Comparison of ENCODE assay signal across 24 cellular contexts in the genomic region with DNA sequence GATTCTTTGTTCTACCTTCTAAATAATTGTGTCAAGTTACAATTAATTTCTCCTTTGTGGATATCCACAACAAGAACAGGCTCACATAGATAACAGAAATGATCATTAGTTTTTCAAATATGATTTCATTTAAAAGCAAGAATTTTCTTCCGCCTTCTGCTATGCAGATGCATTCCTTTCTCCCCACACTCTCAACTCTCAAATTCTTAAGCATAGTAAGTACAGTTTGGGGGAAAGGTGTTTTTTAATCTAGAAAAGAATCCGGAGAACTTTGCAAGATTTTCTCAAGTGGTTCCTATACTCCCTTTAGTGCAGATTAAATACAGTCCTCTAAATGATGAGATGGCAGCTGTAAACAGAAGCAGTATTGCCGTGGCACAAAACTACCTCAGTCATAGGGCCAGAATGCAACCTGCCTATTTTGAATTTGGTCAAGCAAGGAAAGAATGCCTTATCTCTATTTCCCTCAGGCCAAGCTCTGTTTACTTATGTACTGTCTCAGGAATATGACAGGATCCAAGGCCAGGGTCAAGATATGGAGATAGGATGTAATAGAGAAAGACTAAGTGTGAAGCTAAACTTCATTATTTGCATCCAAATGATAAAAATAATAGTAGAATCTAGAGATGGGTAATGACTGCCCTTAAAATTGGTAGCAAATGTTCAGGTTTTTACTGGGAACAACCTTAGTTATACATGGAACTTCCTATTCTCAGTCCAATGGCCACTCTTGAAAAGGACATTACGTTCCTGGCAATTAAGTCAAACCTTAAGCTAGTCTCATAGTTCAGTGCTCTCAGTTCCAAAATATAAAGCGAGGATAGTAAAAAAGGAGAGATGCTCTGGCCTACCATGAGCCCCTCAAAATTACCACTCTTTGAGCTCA.
DNase-seq lines count a peak whose midpoint lies in the region; ATAC-seq and TF ChIP-seq lines count a peak whose summit lies in the region.
"Had no signal": no experiment of that assay in that cellular context is flagged by ENCODE, and none has a peak within 500 bp of the region (broad histone marks: within the 10 kb centered on the region; RNA-seq: fewer than 3 reads in every experiment).

No MANE protein-coding gene starts in this region.

- TF ChIP-seq CTCF in right atrium auricular region (IDR thresholded peaks at IDR 0.05) (no peak), gastroesophageal sphincter (IDR thresholded peaks at IDR 0.05) (no peak), sigmoid colon (IDR thresholded peaks at IDR 0.05) (no peak), Caco-2 (IDR thresholded peaks at IDR 0.05; ENCODE audit: insufficient read depth in 1 of 2, low read depth in 1 of 2, low read length in 1 of 2, severe bottlenecking in 1 of 2, unreplicated experiment in 1 of 2) (no peak)

- H3K27me3 Mint-ChIP-seq in Caco-2 (ENCODE audit: insufficient read depth, unreplicated experiment): no peaks in the 10 kb centered on the region
- peaks cover 4% of the 10 kb centered on the region for H3K27me3 Mint-ChIP-seq in activated CD4-positive, alpha-beta memory T cell treated with anti-CD3 and anti-CD28 coated beads, Interleukin-2, amount 10 ng/mL, durations not matched to agents 7 days and 5 days
- H3K27me3 Mint-ChIP-seq: type B pancreatic cell had no signal

- no peak overlapping the region for H3K27ac Mint-ChIP-seq in Caco-2 (ENCODE audit: unreplicated experiment)
- no peak overlapping the region for H3K27ac Mint-ChIP-seq in activated CD4-positive, alpha-beta memory T cell treated with anti-CD3 and anti-CD28 coated beads, Interleukin-2, amount 10 ng/mL, durations not matched to agents 7 days and 5 days
- H3K27ac Mint-ChIP-seq: activated naive CD4-positive, alpha-beta T cell treated with anti-CD3 and anti-CD28 coated beads for 36 hours; CD8-positive, alpha-beta T cell; type B pancreatic cell had no signal

- no peak for DNase-seq in right atrium auricular region (ENCODE audit: low spot score)
- DNase-seq in Right ventricle myocardium superior: no peak
- no peak for DNase-seq in sigmoid colon
- no peak for DNase-seq in A172 (ENCODE audit: low spot score)
- no peak for DNase-seq in Caco-2
- DNase-seq in posterior vena cava (ENCODE audit: low spot score): no peak
- DNase-seq in activated CD4-positive, alpha-beta memory T cell treated with anti-CD3 and anti-CD28 coated beads, Interleukin-2, amount 10 ng/mL, durations not matched to agents 7 days and 5 days: no peak
- DNase-seq: activated CD4-positive, alpha-beta T cell treated with anti-CD3 and anti-CD28 coated beads, Interleukin-2, amount 50 U/mL, for 1 hour; activated naive CD4-positive, alpha-beta T cell treated with anti-CD3 and anti-CD28 coated beads for 36 hours; activated T-cell treated with anti-CD3 and anti-CD28 coated beads for 4 hours; brain microvascular endothelial cell; CD8-positive, alpha-beta T cell; DND-41; dorsolateral prefrontal cortex; erythroblast; HCEC 1CT; islet precursor cell; mucosa of descending colon; NCI-H1105 treated with DMSO at 0.1 percent for 48 hours; nucleus accumbens; Peyer's patch had no signal

- TF ChIP-seq EP300 in gastroesophageal sphincter (IDR thresholded peaks at IDR 0.05) (no peak), sigmoid colon (IDR thresholded peaks at IDR 0.05) (no peak)

- H3K36me3 ChIP-seq in right atrium auricular region (no peaks in the 10 kb centered on the region), gastroesophageal sphincter (no peaks in the 10 kb centered on the region), sigmoid colon (no peaks in the 10 kb centered on the region), Caco-2 (ENCODE audit: control insufficient read depth, insufficient read depth, low read length) (no peaks in the 10 kb centered on the region; the same call in 1 of the 2 replicates)
- H3K36me3 ChIP-seq: brain microvascular endothelial cell, Peyer's patch had no signal

- peaks cover 0 to 20% of the 10 kb centered on the region in 2 donors for H3K4me1 ChIP-seq in right atrium auricular region
- H3K4me1 ChIP-seq in gastroesophageal sphincter: peaks cover 4 to 20% (median 4%) of the 10 kb centered on the region in 3 donors
- peaks cover 0 to 19% (median 16%) of the 10 kb centered on the region in 4 donors for H3K4me1 ChIP-seq in sigmoid colon
- peaks cover 53% of the 10 kb centered on the region for H3K4me1 ChIP-seq in Caco-2
- H3K4me1 ChIP-seq: Peyer's patch had no signal

- H3K9me3 ChIP-seq in right atrium auricular region: no peaks in the 10 kb centered on the region
- H3K9me3 ChIP-seq in gastroesophageal sphincter: no peaks in the 10 kb centered on the region
- no peaks in the 10 kb centered on the region for H3K9me3 ChIP-seq in sigmoid colon
- no peaks in the 10 kb centered on the region for H3K9me3 ChIP-seq in Caco-2
- H3K9me3 ChIP-seq: mucosa of descending colon, Peyer's patch had no signal

- H3K4me3 ChIP-seq in right atrium auricular region (no peak overlapping the region), gastroesophageal sphincter (peak overlapping the region in 1 of 2 donors; percentile 12), sigmoid colon (no peak overlapping the region), Caco-2 (ENCODE audit: low read depth, low read length) (no peak overlapping the region)
- H3K4me3 ChIP-seq: dorsolateral prefrontal cortex, mucosa of descending colon, Peyer's patch, smooth muscle cell had no signal

- peaks cover 57% of the 10 kb centered on the region for H3K36me3 Mint-ChIP-seq in Caco-2 (ENCODE audit: insufficient read depth, unreplicated experiment)
- no peaks in the 10 kb centered on the region for H3K36me3 Mint-ChIP-seq in activated CD4-positive, alpha-beta memory T cell treated with anti-CD3 and anti-CD28 coated beads, Interleukin-2, amount 10 ng/mL, durations not matched to agents 7 days and 5 days (ENCODE audit: low read depth)
- H3K36me3 Mint-ChIP-seq: CD8-positive, alpha-beta T cell; type B pancreatic cell had no signal

- WGBS in gastroesophageal sphincter (ENCODE audit: low coverage in 1 of 2), 2 donors: 80 to 88% methylated on average over 5 of the region's 5 CpGs
- WGBS in sigmoid colon, 2 donors: 85 to 90% methylated on average over 5 of the region's 5 CpGs

- POLR2A ChIA-PET in Caco-2 (lab: Charles Lee): interaction anchor here (0.9 kb wide), 1 partner anchor 46 kb away, joined by 3 read pairs; no protein-coding TSS in a partner anchor
- POLR2A ChIA-PET in activated CD4-positive, alpha-beta memory T cell treated with anti-CD3 and anti-CD28 coated beads, Interleukin-2, amount 10 ng/mL, durations not matched to agents 7 days and 5 days (lab: Charles Lee): no interaction called here

- no peak for TF ChIP-seq POLR2A in gastroesophageal sphincter (IDR thresholded peaks at IDR 0.05)
- TF ChIP-seq POLR2A in sigmoid colon (IDR thresholded peaks at IDR 0.05): no peak

- ATAC-seq in Right ventricle myocardium superior (ENCODE audit: poor library complexity): no peak
- no peak for ATAC-seq in gastroesophageal sphincter
- ATAC-seq: CD8-positive, alpha-beta T cell; mucosa of descending colon had no signal

- H3K27ac ChIP-seq in right atrium auricular region (peak overlapping the region; percentile 24 to 42), gastroesophageal sphincter (peak overlapping the region in 3 of 4 donors; percentile 41 to 56 (median 51)), sigmoid colon (peak overlapping the region; percentile 51 to 60 (median 60))
- H3K27ac ChIP-seq: brain microvascular endothelial cell had no signal

- BruUV-seq in Caco-2 (replicated peaks; lab: Mats Ljungman, UMichigan): no TSS peak

- H3K27me3 ChIP-seq in right atrium auricular region (no peaks in the 10 kb centered on the region), gastroesophageal sphincter (no peaks in the 10 kb centered on the region), sigmoid colon (no peaks in the 10 kb centered on the region), Caco-2 (replicated peaks; ENCODE audit: control insufficient read depth, insufficient read depth, low read length) (no peaks in the 10 kb centered on the region)
- H3K27me3 ChIP-seq: brain microvascular endothelial cell, dorsolateral prefrontal cortex, Peyer's patch had no signal

- intact Hi-C loops in Right ventricle myocardium superior (cut with DNase I): no loop called here
- intact Hi-C loops in sigmoid colon (cut with DNase I): no loop called here
- intact Hi-C loops in Caco-2 (cut with micrococcal nuclease; ENCODE audit: unreplicated experiment): no loop called here
- intact Hi-C loops in posterior vena cava (cut with DNase I): no loop called here

- H3K9me3 Mint-ChIP-seq in Caco-2 (ENCODE audit: unreplicated experiment): peaks cover 10% of the 10 kb centered on the region
- H3K9me3 Mint-ChIP-seq in activated CD4-positive, alpha-beta memory T cell treated with anti-CD3 and anti-CD28 coated beads, Interleukin-2, amount 10 ng/mL, durations not matched to agents 7 days and 5 days: no peaks in the 10 kb centered on the region
- H3K9me3 Mint-ChIP-seq: activated naive CD4-positive, alpha-beta T cell treated with anti-CD3 and anti-CD28 coated beads for 36 hours; CD8-positive, alpha-beta T cell; type B pancreatic cell had no signal

- H3K4me1 Mint-ChIP-seq in Caco-2 (ENCODE audit: low read depth, unreplicated experiment): peaks cover 28% of the 10 kb centered on the region
- H3K4me1 Mint-ChIP-seq in activated CD4-positive, alpha-beta memory T cell treated with anti-CD3 and anti-CD28 coated beads, Interleukin-2, amount 10 ng/mL, durations not matched to agents 7 days and 5 days: no peaks in the 10 kb centered on the region

- no peak overlapping the region for H3K4me3 Mint-ChIP-seq in Caco-2 (ENCODE audit: unreplicated experiment)
- H3K4me3 Mint-ChIP-seq in activated CD4-positive, alpha-beta memory T cell treated with anti-CD3 and anti-CD28 coated beads, Interleukin-2, amount 10 ng/mL, durations not matched to agents 7 days and 5 days: no peak overlapping the region
- H3K4me3 Mint-ChIP-seq: activated naive CD4-positive, alpha-beta T cell treated with anti-CD3 and anti-CD28 coated beads for 36 hours; CD8-positive, alpha-beta T cell; type B pancreatic cell had no signal

- CTCF ChIA-PET in Caco-2 (lab: Charles Lee): no interaction called here
- CTCF ChIA-PET in activated CD4-positive, alpha-beta memory T cell treated with anti-CD3 and anti-CD28 coated beads, Interleukin-2, amount 10 ng/mL, durations not matched to agents 7 days and 5 days (lab: Charles Lee): interaction anchor here (1.2 kb wide), 1 partner anchor 187 kb away, joined by 4 read pairs; no protein-coding TSS in a partner anchor
